In genomic region chr13:86403213-86403612, GRCh38 we compare ENCODE assay signal across 19 cellular contexts.
DNase-seq lines count a peak whose midpoint lies in the region; ATAC-seq and TF ChIP-seq lines count a peak whose summit lies in the region.
"Had no signal": no experiment of that assay in that cellular context is flagged by ENCODE, and none has a peak within 500 bp of the region (broad histone marks: within the 10 kb centered on the region; RNA-seq: fewer than 3 reads in every experiment).

No MANE protein-coding gene starts in this region.

- no peaks in the 10 kb centered on the region for H3K4me1 ChIP-seq in ACC112 (ENCODE audit: control insufficient read depth, insufficient read depth, low read length, unreplicated experiment)
- no peaks in the 10 kb centered on the region for H3K4me1 ChIP-seq in MM.1S (ENCODE audit: low read length)
- H3K4me1 ChIP-seq in esophagus squamous epithelium: no peaks in the 10 kb centered on the region
- H3K4me1 ChIP-seq: HAP-1, Peyer's patch had no signal

- peak overlapping the region; percentile 43; the same call in 1 of the 2 replicates for H3K4me2 ChIP-seq in MM.1S (ENCODE audit: low read depth, low read length)

- H3K9me2 ChIP-seq in MM.1S (replicated peaks; ENCODE audit: insufficient read depth, low read length): no peaks in the 10 kb centered on the region

- H3K9me3 ChIP-seq in MM.1S (replicated peaks; ENCODE audit: insufficient read depth, low read length): no peaks in the 10 kb centered on the region
- no peaks in the 10 kb centered on the region for H3K9me3 ChIP-seq in esophagus squamous epithelium
- H3K9me3 ChIP-seq: BLaER1, HAP-1, Peyer's patch had no signal

- intact Hi-C loops in dorsolateral prefrontal cortex (cut with DNase I) (no loop called here), esophagus squamous epithelium (cut with DNase I) (no loop called here)

- no peak overlapping the region for H3K9ac ChIP-seq in MM.1S (ENCODE audit: low read length)
- H3K9ac ChIP-seq: BLaER1, GM23248 had no signal

- TF ChIP-seq CTCF in MM.1S (IDR thresholded peaks at IDR 0.05; ENCODE audit: low read length) (no peak), dorsolateral prefrontal cortex (IDR thresholded peaks at IDR 0.05 in 54 of 56, conservative IDR thresholded peaks at IDR 0.05 in 2 of 56; ENCODE audit: low read depth in 1 of 56, partially characterized antibody in 56 of 56) (no peak), esophagus squamous epithelium (IDR thresholded peaks at IDR 0.05) (no peak)

- peak overlapping the region; percentile 84 for H2AFZ ChIP-seq in ACC112 (ENCODE audit: low read length, unreplicated experiment)
- 0 out of 2 replicates have a peak overlapping the region, but pooled peaks have one; percentile 11 for H2AFZ ChIP-seq in MM.1S (ENCODE audit: low read length)
- H2AFZ ChIP-seq: GM23248 had no signal

- H3F3A ChIP-seq in MM.1S (ENCODE audit: insufficient read depth, low read length): no peaks in the 10 kb centered on the region

- H3K4me3 ChIP-seq in ACC112 (ENCODE audit: low read depth, low read length) (peak overlapping the region; percentile 4; the same call in 1 of the 2 replicates), MM.1S (ENCODE audit: low read length) (no peak overlapping the region), dorsolateral prefrontal cortex (no peak overlapping the region), esophagus squamous epithelium (no peak overlapping the region)
- H3K4me3 ChIP-seq: BLaER1, GM23248, HAP-1, Peyer's patch had no signal

- ATAC-seq in HG03378 (IDR thresholded peaks at IDR 0.05; ENCODE audit: unreplicated experiment): no peak
- no peak for ATAC-seq in HG03159 (IDR thresholded peaks at IDR 0.05; ENCODE audit: unreplicated experiment)

- H3K27me3 ChIP-seq in ACC112 (ENCODE audit: insufficient read depth, low read length): no peaks in the 10 kb centered on the region
- H3K27me3 ChIP-seq in MM.1S (replicated peaks; ENCODE audit: insufficient read depth, low read length): no peaks in the 10 kb centered on the region
- H3K27me3 ChIP-seq in dorsolateral prefrontal cortex: no peaks in the 10 kb centered on the region
- H3K27me3 ChIP-seq in esophagus squamous epithelium: no peaks in the 10 kb centered on the region
- H3K27me3 ChIP-seq: BLaER1, Peyer's patch had no signal

- TF ChIP-seq POLR2A in esophagus squamous epithelium (IDR thresholded peaks at IDR 0.05): no peak

- H3K27ac ChIP-seq in ACC112 (ENCODE audit: low read depth, low read length): no peak overlapping the region
- no peak overlapping the region for H3K27ac ChIP-seq in MM.1S (ENCODE audit: low read length)
- peak overlapping the region in 40 of 59 donors; percentile 2 to 78 (median 51) for H3K27ac ChIP-seq in dorsolateral prefrontal cortex
- no peak overlapping the region for H3K27ac ChIP-seq in esophagus squamous epithelium
- H3K27ac ChIP-seq: BLaER1, GM23248, Peyer's patch had no signal

- no peaks in the 10 kb centered on the region for H3K79me2 ChIP-seq in ACC112 (ENCODE audit: control insufficient read depth, insufficient read depth, low read length, unreplicated experiment)
- no peaks in the 10 kb centered on the region for H3K79me2 ChIP-seq in MM.1S (ENCODE audit: low read length)

- H4K20me1 ChIP-seq in MM.1S (ENCODE audit: insufficient read depth, low read length): no peaks in the 10 kb centered on the region
- H4K20me1 ChIP-seq: BLaER1 had no signal

- DNase-seq in MM.1S (no peak), dorsolateral prefrontal cortex (no peak), midbrain (lab: John Stamatoyannopoulos, UW) (peak; percentile 5), esophagus squamous epithelium (lab: John Stamatoyannopoulos, UW) (no peak), amniotic stem cell (lab: John Stamatoyannopoulos, UW) (no peak)
- DNase-seq: CD4-positive, alpha-beta memory T cell; DMS53; EL; GM23248; NCI-H1105; NCI-H1694 treated with DMSO at 0.1 percent for 48 hours; NCI-H2227 treated with DMSO at 0.1 percent for 48 hours; NCI-H524; Peyer's patch had no signal

- H3K36me3 ChIP-seq in ACC112 (ENCODE audit: insufficient read depth, low read length) (no peaks in the 10 kb centered on the region), MM.1S (replicated peaks; ENCODE audit: insufficient read depth, low read length) (no peaks in the 10 kb centered on the region), esophagus squamous epithelium (no peaks in the 10 kb centered on the region)
- H3K36me3 ChIP-seq: BLaER1, HAP-1, Peyer's patch had no signal

Comparison
In these comparisons a context has a peak if more than half of its experiments do, and no peak if none do; other contexts are left out.
1. H3K27ac ChIP-seq: peak in dorsolateral prefrontal cortex (40 of 59); none in ACC112 (single experiment), MM.1S (single experiment) and esophagus squamous epithelium (0 of 4).